In the genomic region with DNA sequence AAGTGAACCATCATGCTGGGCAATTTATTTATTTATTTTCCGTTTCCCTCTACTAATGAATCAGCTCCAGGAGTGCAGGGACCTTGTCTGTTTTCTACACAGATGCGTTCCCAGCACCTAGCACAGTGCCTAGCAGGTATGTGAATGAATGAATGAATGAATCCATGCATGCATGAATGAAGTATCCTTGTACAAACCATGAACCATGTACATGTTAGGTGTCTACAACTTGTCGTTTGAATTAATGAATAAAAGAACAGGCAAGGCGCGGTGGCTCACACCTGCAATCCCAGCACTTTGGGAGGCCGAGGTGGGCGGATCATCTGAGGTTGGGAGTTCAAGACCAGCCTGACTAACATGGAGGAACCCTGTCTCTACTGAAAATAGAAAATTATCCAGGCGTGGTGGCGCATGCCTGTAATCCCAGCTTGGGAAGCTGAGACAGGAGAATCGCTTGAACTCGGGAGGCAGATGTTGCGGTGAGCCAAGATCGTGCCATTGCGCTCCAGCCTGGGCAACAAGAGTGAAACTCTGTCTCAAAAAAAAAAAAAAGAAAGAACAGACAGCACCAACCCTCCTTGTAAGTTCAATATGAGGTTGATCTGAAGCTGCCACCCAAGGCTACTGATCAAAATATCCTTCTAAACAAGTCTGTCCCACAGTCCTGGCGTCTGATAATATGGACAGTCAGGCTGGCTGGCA, we compare ENCODE assay signal across 22 cellular contexts. TPM values are rescaled to one million over a fixed set of nuclear protein-coding genes. Genes with fewer than 3 reads are reported as not detected.
DNase-seq lines count a peak whose midpoint lies in the region; ATAC-seq and TF ChIP-seq lines count a peak whose summit lies in the region.
"Had no signal": no experiment of that assay in that cellular context is flagged by ENCODE, and none has a peak within 500 bp of the region (broad histone marks: within the 10 kb centered on the region; RNA-seq: fewer than 3 reads in every experiment).

No MANE protein-coding gene starts in this region.

- TF ChIP-seq CTCF in activated CD8-positive, alpha-beta T cell treated with anti-CD3 and anti-CD28 coated beads for 36 hours (IDR thresholded peaks at IDR 0.05), result no peak
- no peak for TF ChIP-seq CTCF in esophagus squamous epithelium (IDR thresholded peaks at IDR 0.05)

- no peaks in the 10 kb centered on the region for H3K36me3 ChIP-seq in esophagus squamous epithelium
- H3K36me3 ChIP-seq: brain microvascular endothelial cell, esophagus muscularis mucosa, pancreas, tibial artery had no signal

- DNase-seq in activated CD8-positive, alpha-beta T cell treated with anti-CD3 and anti-CD28 coated beads, Interleukin-2, amount 10 ng/mL, durations not matched to agents 7 days and 5 days, result no peak
- DNase-seq in activated CD8-positive, alpha-beta T cell treated with anti-CD3 and anti-CD28 coated beads for 36 hours, result no peak
- DNase-seq in T-helper 17 cell, result no peak
- DNase-seq in stimulated activated naive B cell treated with anti-CD40 and anti-IgM and Interleukin-4, amounts not matched to agents 10 μg/mL and 1 μg/mL and 100 μg/mL, for 72 hours, result no peak
- DNase-seq in esophagus squamous epithelium (lab: John Stamatoyannopoulos, UW), result no peak
- DNase-seq in NCI-H2227 (lab: John Stamatoyannopoulos, UW; ENCODE audit: unreplicated experiment), result no peak
- no peak for DNase-seq in DMS53 treated with DMSO at 0.1 percent for 48 hours (lab: John Stamatoyannopoulos, UW; ENCODE audit: unreplicated experiment)
- DNase-seq: activated CD4-positive, alpha-beta T cell treated with anti-CD3 and anti-CD28 coated beads for 36 hours; activated T-cell treated with anti-CD3 and anti-CD28 coated beads for 4 hours; brain microvascular endothelial cell; CD4-positive, CD25-positive, alpha-beta regulatory T cell; head of caudate nucleus; kidney; NCI-H1092; NCI-H774; pancreas; stimulated activated CD4-positive, alpha-beta T cell treated with anti-CD3 and anti-CD28 coated beads, Interleukin-4, amount 100 ng/mL, for 4 hours; tibial artery had no signal

- peak overlapping the region in 2 of 4 donors; percentile 17 to 47 for H3K27ac ChIP-seq in esophagus squamous epithelium
- H3K27ac ChIP-seq: brain microvascular endothelial cell, esophagus muscularis mucosa, pancreas, tibial artery had no signal

- peaks cover 0 to 44% (median 7%) of the 10 kb centered on the region in 3 donors for H3K4me1 ChIP-seq in esophagus squamous epithelium
- H3K4me1 ChIP-seq: pancreas, tibial artery had no signal

- peaks cover 7% of the 10 kb centered on the region for H3K27me3 Mint-ChIP-seq in activated CD8-positive, alpha-beta T cell treated with anti-CD3 and anti-CD28 coated beads, Interleukin-2, amount 10 ng/mL, durations not matched to agents 7 days and 5 days (ENCODE audit: low read depth)
- H3K27me3 Mint-ChIP-seq in activated CD8-positive, alpha-beta T cell treated with anti-CD3 and anti-CD28 coated beads for 36 hours, result peaks cover 4% of the 10 kb centered on the region
- peaks cover 8% of the 10 kb centered on the region for H3K27me3 Mint-ChIP-seq in T-helper 17 cell
- no peaks in the 10 kb centered on the region for H3K27me3 Mint-ChIP-seq in stimulated activated naive B cell treated with anti-CD40 and anti-IgM and Interleukin-4, amounts not matched to agents 10 μg/mL and 1 μg/mL and 100 μg/mL, for 72 hours
- H3K27me3 Mint-ChIP-seq: activated naive CD4-positive, alpha-beta T cell treated with anti-CD3 and anti-CD28 coated beads, Interleukin-2, amount 50 U/mL, for 24 hours had no signal

- TF ChIP-seq POLR2A in esophagus squamous epithelium (IDR thresholded peaks at IDR 0.05), result no peak

- no peak for ATAC-seq in activated CD8-positive, alpha-beta T cell treated with anti-CD3 and anti-CD28 coated beads, Interleukin-2, amount 10 ng/mL, durations not matched to agents 7 days and 5 days
- ATAC-seq in activated CD8-positive, alpha-beta T cell treated with anti-CD3 and anti-CD28 coated beads for 36 hours, result no peak
- peak; percentile 23 for ATAC-seq in HG02840 (IDR thresholded peaks at IDR 0.05; ENCODE audit: low FRiP score, unreplicated experiment)
- ATAC-seq in T-helper 17 cell, result no peak
- peak; percentile 33 to 44 for ATAC-seq in stimulated activated naive B cell treated with anti-CD40 and anti-IgM and Interleukin-4, amounts not matched to agents 10 μg/mL and 1 μg/mL and 100 μg/mL, for 72 hours (replicated peaks)
- ATAC-seq: activated CD4-positive, alpha-beta T cell treated with anti-CD3 and anti-CD28 coated beads for 36 hours had no signal

- H3K4me3 Mint-ChIP-seq in activated CD8-positive, alpha-beta T cell treated with anti-CD3 and anti-CD28 coated beads, Interleukin-2, amount 10 ng/mL, durations not matched to agents 7 days and 5 days, result peak overlapping the region; percentile 31
- H3K4me3 Mint-ChIP-seq in activated CD8-positive, alpha-beta T cell treated with anti-CD3 and anti-CD28 coated beads for 36 hours, result no peak overlapping the region
- peak overlapping the region; percentile 61 for H3K4me3 Mint-ChIP-seq in T-helper 17 cell
- H3K4me3 Mint-ChIP-seq in stimulated activated naive B cell treated with anti-CD40 and anti-IgM and Interleukin-4, amounts not matched to agents 10 μg/mL and 1 μg/mL and 100 μg/mL, for 72 hours, result peak overlapping the region; percentile 42 to 63
- H3K4me3 Mint-ChIP-seq: activated CD4-positive, alpha-beta T cell treated with anti-CD3 and anti-CD28 coated beads for 36 hours; activated naive CD4-positive, alpha-beta T cell treated with anti-CD3 and anti-CD28 coated beads, Interleukin-2, amount 50 U/mL, for 24 hours; CD4-positive, CD25-positive, alpha-beta regulatory T cell; T-helper 1 cell treated with Interleukin-12 subunit alpha and Interleukin-12 subunit beta and Interleukin-4 antibody, amounts not matched to agents 30 μg/mL and 1 μg/mL, for 36 hours had no signal

- H3K27me3 ChIP-seq in esophagus squamous epithelium, result no peaks in the 10 kb centered on the region
- H3K27me3 ChIP-seq: brain microvascular endothelial cell, esophagus muscularis mucosa, pancreas, tibial artery had no signal

- no peak overlapping the region for H3K27ac Mint-ChIP-seq in activated CD8-positive, alpha-beta T cell treated with anti-CD3 and anti-CD28 coated beads, Interleukin-2, amount 10 ng/mL, durations not matched to agents 7 days and 5 days
- no peak overlapping the region for H3K27ac Mint-ChIP-seq in activated CD8-positive, alpha-beta T cell treated with anti-CD3 and anti-CD28 coated beads for 36 hours
- H3K27ac Mint-ChIP-seq in T-helper 17 cell, result no peak overlapping the region
- H3K27ac Mint-ChIP-seq in stimulated activated naive B cell treated with anti-CD40 and anti-IgM and Interleukin-4, amounts not matched to agents 10 μg/mL and 1 μg/mL and 100 μg/mL, for 72 hours, result peak overlapping the region; percentile 80
- H3K27ac Mint-ChIP-seq: activated CD4-positive, alpha-beta T cell treated with anti-CD3 and anti-CD28 coated beads for 36 hours; activated naive CD4-positive, alpha-beta T cell treated with anti-CD3 and anti-CD28 coated beads, Interleukin-2, amount 50 U/mL, for 24 hours; T-helper 1 cell treated with Interleukin-12 subunit alpha and Interleukin-12 subunit beta and Interleukin-4 antibody, amounts not matched to agents 30 μg/mL and 1 μg/mL, for 36 hours had no signal

- no peaks in the 10 kb centered on the region for H3K9me3 Mint-ChIP-seq in activated CD8-positive, alpha-beta T cell treated with anti-CD3 and anti-CD28 coated beads, Interleukin-2, amount 10 ng/mL, durations not matched to agents 7 days and 5 days (ENCODE audit: insufficient read depth)
- H3K9me3 Mint-ChIP-seq in activated CD8-positive, alpha-beta T cell treated with anti-CD3 and anti-CD28 coated beads for 36 hours, result no peaks in the 10 kb centered on the region
- H3K9me3 Mint-ChIP-seq in stimulated activated naive B cell treated with anti-CD40 and anti-IgM and Interleukin-4, amounts not matched to agents 10 μg/mL and 1 μg/mL and 100 μg/mL, for 72 hours, result no peaks in the 10 kb centered on the region
- H3K9me3 Mint-ChIP-seq: activated naive CD4-positive, alpha-beta T cell treated with anti-CD3 and anti-CD28 coated beads, Interleukin-2, amount 50 U/mL, for 24 hours; CD4-positive, CD25-positive, alpha-beta regulatory T cell; T-helper 1 cell treated with Interleukin-12 subunit alpha and Interleukin-12 subunit beta and Interleukin-4 antibody, amounts not matched to agents 30 μg/mL and 1 μg/mL, for 36 hours had no signal

- H3K4me1 Mint-ChIP-seq in activated CD8-positive, alpha-beta T cell treated with anti-CD3 and anti-CD28 coated beads, Interleukin-2, amount 10 ng/mL, durations not matched to agents 7 days and 5 days (ENCODE audit: low read depth), result peaks cover 22% of the 10 kb centered on the region
- H3K4me1 Mint-ChIP-seq in activated CD8-positive, alpha-beta T cell treated with anti-CD3 and anti-CD28 coated beads for 36 hours (ENCODE audit: low read depth), result peaks cover 8% of the 10 kb centered on the region
- peaks cover 4% of the 10 kb centered on the region for H3K4me1 Mint-ChIP-seq in T-helper 17 cell
- peaks cover 27 to 46% of the 10 kb centered on the region in 2 donors for H3K4me1 Mint-ChIP-seq in stimulated activated naive B cell treated with anti-CD40 and anti-IgM and Interleukin-4, amounts not matched to agents 10 μg/mL and 1 μg/mL and 100 μg/mL, for 72 hours

- H3K36me3 Mint-ChIP-seq in activated CD8-positive, alpha-beta T cell treated with anti-CD3 and anti-CD28 coated beads, Interleukin-2, amount 10 ng/mL, durations not matched to agents 7 days and 5 days (ENCODE audit: low read depth), result no peaks in the 10 kb centered on the region
- H3K36me3 Mint-ChIP-seq in activated CD8-positive, alpha-beta T cell treated with anti-CD3 and anti-CD28 coated beads for 36 hours (ENCODE audit: low read depth), result no peaks in the 10 kb centered on the region
- H3K36me3 Mint-ChIP-seq in T-helper 17 cell (ENCODE audit: low read depth), result no peaks in the 10 kb centered on the region
- H3K36me3 Mint-ChIP-seq in stimulated activated naive B cell treated with anti-CD40 and anti-IgM and Interleukin-4, amounts not matched to agents 10 μg/mL and 1 μg/mL and 100 μg/mL, for 72 hours, result no peaks in the 10 kb centered on the region
- H3K36me3 Mint-ChIP-seq: activated naive CD4-positive, alpha-beta T cell treated with anti-CD3 and anti-CD28 coated beads, Interleukin-2, amount 50 U/mL, for 24 hours had no signal

- POLR2A ChIA-PET in activated CD8-positive, alpha-beta T cell treated with anti-CD3 and anti-CD28 coated beads, Interleukin-2, amount 10 ng/mL, durations not matched to agents 7 days and 5 days (lab: Charles Lee), result no interaction called here
- POLR2A ChIA-PET in activated CD8-positive, alpha-beta T cell treated with anti-CD3 and anti-CD28 coated beads for 36 hours (lab: Charles Lee), result no interaction called here

- CTCF ChIA-PET in activated CD8-positive, alpha-beta T cell treated with anti-CD3 and anti-CD28 coated beads, Interleukin-2, amount 10 ng/mL, durations not matched to agents 7 days and 5 days (lab: Charles Lee), result interaction anchor here (0.7 to 1.3 kb wide), 2 partner anchors 61 to 64 kb away, joined by 3 to 9 read pairs; no protein-coding TSS in a partner anchor
- CTCF ChIA-PET in activated CD8-positive, alpha-beta T cell treated with anti-CD3 and anti-CD28 coated beads for 36 hours (lab: Charles Lee), result interaction anchor here (1.2 to 1.8 kb wide), 3 partner anchors 9 to 177 kb away, joined by 3 to 6 read pairs (median 3); no protein-coding TSS in a partner anchor

- intact Hi-C loops in activated CD8-positive, alpha-beta T cell treated with anti-CD3 and anti-CD28 coated beads for 36 hours (cut with micrococcal nuclease), result no loop called here
- intact Hi-C loops in esophagus squamous epithelium (cut with DNase I), result no loop called here

- 79 to 97% methylated on average over 13 to 14 of the region's 15 CpGs for WGBS in esophagus squamous epithelium, 2 donors

- H3K4me3 ChIP-seq in esophagus squamous epithelium, result no peak overlapping the region
- H3K4me3 ChIP-seq: esophagus muscularis mucosa, pancreas, tibial artery had no signal

- H3K9me3 ChIP-seq in T-helper 17 cell (ENCODE audit: control insufficient read depth, low read length, poor library complexity, severe bottlenecking) (no peaks in the 10 kb centered on the region), esophagus squamous epithelium (no peaks in the 10 kb centered on the region)
- H3K9me3 ChIP-seq: esophagus muscularis mucosa, pancreas, tibial artery had no signal

RNA-seq across cellular contexts. Expression of gene SLC9A8, which starts 27.3 kb away (rescaled TPM):
- total RNA-seq in activated CD8-positive, alpha-beta T cell treated with anti-CD3 and anti-CD28 coated beads, Interleukin-2, amount 10 ng/mL, durations not matched to agents 7 days and 5 days, result 10 to 100 TPM; 19.4 to 20.5 TPM
- total RNA-seq in activated CD8-positive, alpha-beta T cell treated with anti-CD3 and anti-CD28 coated beads for 36 hours, result 10 to 100 TPM in 1 of 2 experiments, 1 to 10 TPM in 1; 9.4 to 11.3 TPM
- total RNA-seq in T-helper 17 cell, result 10 to 100 TPM; 42.4 to 44.8 TPM
- 10 to 100 TPM; 11.5 to 14.1 (median 11.9) TPM for total RNA-seq in esophagus squamous epithelium

Comparison
In these comparisons a context has a peak if more than half of its experiments do, and no peak if none do; other contexts are left out.
1. ATAC-seq: peak in HG02840 (single experiment) and stimulated activated naive B cell treated with anti-CD40 and anti-IgM and Interleukin-4, amounts not matched to agents 10 μg/mL and 1 μg/mL and 100 μg/mL, for 72 hours (2 of 2); none in activated CD8-positive, alpha-beta T cell treated with anti-CD3 and anti-CD28 coated beads, Interleukin-2, amount 10 ng/mL, durations not matched to agents 7 days and 5 days (single experiment), activated CD8-positive, alpha-beta T cell treated with anti-CD3 and anti-CD28 coated beads for 36 hours (single experiment) and T-helper 17 cell (single experiment).